9 cellular contexts compared by ENCODE assay signal in the genomic region with DNA sequence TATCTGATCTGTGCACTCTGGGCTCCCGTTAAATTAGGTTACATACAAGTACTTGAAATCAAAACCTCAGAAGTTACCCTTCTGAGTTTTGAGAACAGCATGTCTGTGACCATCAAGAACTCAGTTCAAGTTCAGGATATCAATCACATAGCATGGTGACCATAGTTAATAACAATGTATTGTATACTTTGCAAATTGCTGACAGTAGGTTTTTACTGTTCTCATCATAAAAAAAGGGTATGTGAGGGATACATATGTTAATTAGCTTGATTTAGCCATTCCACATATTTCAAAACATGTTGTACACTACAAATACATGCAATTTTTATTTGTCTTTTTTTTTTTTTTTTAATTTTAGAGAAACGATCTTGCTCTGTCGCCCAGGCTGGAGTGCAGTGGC. TPM values are rescaled to one million over a fixed set of nuclear protein-coding genes. Genes with fewer than 3 reads are reported as not detected.
"Had no signal": no experiment of that assay in that cellular context is flagged by ENCODE, and none has a peak within 500 bp of the region (broad histone marks: within the 10 kb centered on the region; RNA-seq: fewer than 3 reads in every experiment).

No MANE protein-coding gene starts in this region.

- H3K4me3 Mint-ChIP-seq: GM23338, H9 had no signal

- ATAC-seq: GM23338 had no signal

- H3K4me3 ChIP-seq: GM23338 had no signal

- H2AFZ ChIP-seq: GM23338 had no signal

- FAIRE-seq: H1, H54, HTR-8/SVneo had no signal

- DNase-seq: H9, HCEC 1CT, KBM-7 had no signal

- H3K27ac Mint-ChIP-seq: GM23338, H9 had no signal

- H3K27ac ChIP-seq: KMS-11 had no signal

- H3K9ac ChIP-seq: KMS-11 had no signal

- H3K4me2 ChIP-seq: GM23338, KMS-11 had no signal

RNA-seq across cellular contexts. Expression of a gene that starts 25.5 kb away (rescaled TPM):
- total RNA-seq: H1, H9, HT-29 had no signal
